In genomic region chr6:125183391-125183790, GRCh38 we compare ENCODE assay signal across 23 cellular contexts. TPM values are rescaled to one million over a fixed set of nuclear protein-coding genes. Genes with fewer than 3 reads are reported as not detected.
"Had no signal": no experiment of that assay in that cellular context is flagged by ENCODE, and none has a peak within 500 bp of the region (broad histone marks: within the 10 kb centered on the region; RNA-seq: fewer than 3 reads in every experiment).

No MANE protein-coding gene starts in this region.

- H3K27ac Mint-ChIP-seq: activated naive CD4-positive, alpha-beta T cell treated with anti-CD3 and anti-CD28 coated beads, Interleukin-2, amount 50 U/mL, for 72 hours; activated T-cell treated with anti-CD3 and anti-CD28 coated beads, Interleukin-2, amount 50 U/mL, for 72 hours; brain; endodermal cell; immature natural killer cell; natural killer cell treated with Interleukin-12 subunit alpha and Interleukin-12 subunit beta and Interleukin-15 and Interleukin-18, amount 100 ng/mL, for 72 hours; stimulated activated effector memory CD8-positive, alpha-beta T cell treated with anti-CD3 and anti-CD28 coated beads, Interleukin-12 subunit alpha, Interleukin-12 subunit beta, amount 100 ng/mL, for 72 hours; T-helper 1 cell treated with Interleukin-12 subunit alpha and Interleukin-12 subunit beta and Interleukin-4 antibody, amounts not matched to agents 30 μg/mL and 1 μg/mL, for 36 hours had no signal

- H3K4me1 Mint-ChIP-seq: brain; immature natural killer cell; stimulated activated effector memory CD8-positive, alpha-beta T cell treated with anti-CD3 and anti-CD28 coated beads, Interleukin-12 subunit alpha, Interleukin-12 subunit beta, amount 100 ng/mL, for 72 hours had no signal

- H3K36me3 Mint-ChIP-seq: activated naive CD4-positive, alpha-beta T cell treated with anti-CD3 and anti-CD28 coated beads, Interleukin-2, amount 50 U/mL, for 72 hours; brain; natural killer cell treated with Interleukin-12 subunit alpha and Interleukin-12 subunit beta and Interleukin-15 and Interleukin-18, amount 100 ng/mL, for 72 hours; stimulated activated effector memory CD8-positive, alpha-beta T cell treated with anti-CD3 and anti-CD28 coated beads, Interleukin-12 subunit alpha, Interleukin-12 subunit beta, amount 100 ng/mL, for 72 hours had no signal

- H3K9me3 ChIP-seq: colonic mucosa, lower lobe of right lung, neutrophil, sigmoid colon, stomach had no signal

- H3K4me3 ChIP-seq: colonic mucosa, lower lobe of right lung, sigmoid colon, stomach had no signal

- DNase-seq: activated CD4-positive, CD25-positive, alpha-beta regulatory T cell treated with anti-CD3 and anti-CD28 coated beads, Interleukin-2, amount 50 U/mL, for 72 hours; activated gamma-delta T cell; activated T-cell treated with anti-CD3 and anti-CD28 coated beads, Interleukin-2, amount 50 U/mL, for 72 hours; amniotic stem cell; central memory CD4-positive, alpha-beta T cell; colonic mucosa; endodermal cell; immature natural killer cell; left colon; lower lobe of right lung; sigmoid colon; stimulated activated CD4-positive, alpha-beta T cell treated with anti-CD3 and anti-CD28 coated beads, Interleukin-4, amount 100 ng/mL, for 24 hours; stomach; trophoblast cell had no signal

- H3K4me1 ChIP-seq: colonic mucosa, lower lobe of right lung had no signal

- ATAC-seq: activated naive CD4-positive, alpha-beta T cell treated with anti-CD3 and anti-CD28 coated beads, Interleukin-2, amount 50 U/mL, for 72 hours; activated T-cell treated with anti-CD3 and anti-CD28 coated beads, Interleukin-2, amount 50 U/mL, for 72 hours; left colon; lower lobe of right lung; natural killer cell treated with Interleukin-12 subunit alpha and Interleukin-12 subunit beta and Interleukin-15 and Interleukin-18, amount 100 ng/mL, for 72 hours; stimulated activated effector memory CD8-positive, alpha-beta T cell treated with anti-CD3 and anti-CD28 coated beads, Interleukin-12 subunit alpha, Interleukin-12 subunit beta, amount 100 ng/mL, for 72 hours had no signal

- H3K27me3 ChIP-seq: colonic mucosa, sigmoid colon, stomach had no signal

- H3K36me3 ChIP-seq: colonic mucosa, lower lobe of right lung, neutrophil, sigmoid colon, stomach had no signal

- H3K4me3 Mint-ChIP-seq: activated T-cell treated with anti-CD3 and anti-CD28 coated beads, Interleukin-2, amount 50 U/mL, for 72 hours; brain; endodermal cell; immature natural killer cell; mesothelial cell of epicardium; natural killer cell treated with Interleukin-12 subunit alpha and Interleukin-12 subunit beta and Interleukin-15 and Interleukin-18, amount 100 ng/mL, for 72 hours; stimulated activated effector memory CD8-positive, alpha-beta T cell treated with anti-CD3 and anti-CD28 coated beads, Interleukin-12 subunit alpha, Interleukin-12 subunit beta, amount 100 ng/mL, for 72 hours; T-helper 1 cell treated with Interleukin-12 subunit alpha and Interleukin-12 subunit beta and Interleukin-4 antibody, amounts not matched to agents 30 μg/mL and 1 μg/mL, for 36 hours had no signal

- H3K9me3 Mint-ChIP-seq: activated naive CD4-positive, alpha-beta T cell treated with anti-CD3 and anti-CD28 coated beads, Interleukin-2, amount 50 U/mL, for 72 hours; activated T-cell treated with anti-CD3 and anti-CD28 coated beads, Interleukin-2, amount 50 U/mL, for 72 hours; brain; endodermal cell; immature natural killer cell; mesothelial cell of epicardium; natural killer cell treated with Interleukin-12 subunit alpha and Interleukin-12 subunit beta and Interleukin-15 and Interleukin-18, amount 100 ng/mL, for 72 hours; stimulated activated effector memory CD8-positive, alpha-beta T cell treated with anti-CD3 and anti-CD28 coated beads, Interleukin-12 subunit alpha, Interleukin-12 subunit beta, amount 100 ng/mL, for 72 hours; T-helper 1 cell treated with Interleukin-12 subunit alpha and Interleukin-12 subunit beta and Interleukin-4 antibody, amounts not matched to agents 30 μg/mL and 1 μg/mL, for 36 hours had no signal

- H3K27ac ChIP-seq: colonic mucosa, epithelial cell of prostate, lower lobe of right lung, neutrophil, sigmoid colon, VCaP had no signal

RNA-seq across cellular contexts. Expression of gene TPD52L1, which starts 29.8 kb away (rescaled TPM):
- total RNA-seq: natural killer cell treated with Interleukin-12 subunit alpha and Interleukin-12 subunit beta and Interleukin-15 and Interleukin-18, amount 100 ng/mL, for 72 hours had no signal
